In genomic region chr22:46408568-46409506, GRCh38 we compare ENCODE assay signal across 2 cellular contexts.
TF ChIP-seq lines count a peak whose summit lies in the region.

No MANE protein-coding gene starts in this region.

TF ChIP-seq in GM23338, 12 proteins besides CTCF, POLR2A, EP300 and RAD21 (continued from another document):
- no peak for TF ChIP-seq REST (IDR thresholded peaks at IDR 0.05; ENCODE audit: unreplicated experiment)
- no peak for TF ChIP-seq ZNF114 (CRISPR knock-in tag; IDR thresholded peaks at IDR 0.05)
- no peak for TF ChIP-seq JUNB (IDR thresholded peaks at IDR 0.05; ENCODE audit: unreplicated experiment)
- TF ChIP-seq EZH2phosphoT487 (IDR thresholded peaks at IDR 0.05; ENCODE audit: unreplicated experiment): no peak
- no peak for TF ChIP-seq ZNF462 (CRISPR knock-in tag; IDR thresholded peaks at IDR 0.05)
- no peak for TF ChIP-seq ETS1 (IDR thresholded peaks at IDR 0.05)
- no peak for TF ChIP-seq NANOG (IDR thresholded peaks at IDR 0.05; ENCODE audit: borderline replicate concordance)
- TF ChIP-seq CREB1 (CRISPR knock-in tag; IDR thresholded peaks at IDR 0.05; ENCODE audit: low read depth): no peak
- TF ChIP-seq ZNF331 (CRISPR knock-in tag; IDR thresholded peaks at IDR 0.05; ENCODE audit: low read depth): no peak

TF ChIP-seq in Ishikawa, 13 proteins besides CTCF, POLR2A, EP300 and RAD21 (continued from another document):
- TF ChIP-seq REST (IDR thresholded peaks at IDR 0.05; ENCODE audit: low read depth) (no peak), MAX (IDR thresholded peaks at IDR 0.05) (peak; percentile 92), FOXM1 (IDR thresholded peaks at IDR 0.05; ENCODE audit: borderline replicate concordance, low read depth) (no peak)
